17 cellular contexts compared by ENCODE assay signal in genomic region chr14:102977475-102977874, GRCh38. TPM values are rescaled to one million over a fixed set of nuclear protein-coding genes. Genes with fewer than 3 reads are reported as not detected.
DNase-seq lines count a peak whose midpoint lies in the region; ATAC-seq and TF ChIP-seq lines count a peak whose summit lies in the region.
"Had no signal": no experiment of that assay in that cellular context is flagged by ENCODE, and none has a peak within 500 bp of the region (broad histone marks: within the 10 kb centered on the region; RNA-seq: fewer than 3 reads in every experiment).

No MANE protein-coding gene starts in this region.

- no peak for ATAC-seq in GM18858 (IDR thresholded peaks at IDR 0.05; ENCODE audit: unreplicated experiment)
- ATAC-seq: GM23338, HepG2 had no signal

- H4K20me1 ChIP-seq in hepatocyte (ENCODE audit: insufficient read depth, poor library complexity, severe bottlenecking), result no peaks in the 10 kb centered on the region

- no peaks in the 10 kb centered on the region for H3K79me2 ChIP-seq in hepatocyte

- no peak overlapping the region for H3K27ac Mint-ChIP-seq in endodermal cell
- H3K27ac Mint-ChIP-seq: CD4-positive, alpha-beta memory T cell; GM23338 had no signal

- H3K4me2 ChIP-seq in hepatocyte, result no peak overlapping the region
- H3K4me2 ChIP-seq: GM23338 had no signal

- H3K9me3 Mint-ChIP-seq in endodermal cell, result no peaks in the 10 kb centered on the region
- H3K9me3 Mint-ChIP-seq: GM23338, H9 had no signal

- TF ChIP-seq POLR2A in prostate gland (IDR thresholded peaks at IDR 0.05), result no peak

- intact Hi-C loops in prostate gland (cut with DNase I), result no loop called here

- H3K9me2 ChIP-seq in hepatocyte (replicated peaks; ENCODE audit: insufficient read depth), result no peaks in the 10 kb centered on the region

- H3K27me3 Mint-ChIP-seq in endodermal cell (ENCODE audit: insufficient read depth), result no peaks in the 10 kb centered on the region

- CTCF ChIA-PET in AG04450 (lab: Charles Lee), result interaction anchor here (0.5 kb wide), 1 partner anchor 312 kb away, joined by 7 read pairs; no protein-coding TSS in a partner anchor

- H3K4me3 Mint-ChIP-seq in endodermal cell, result no peak overlapping the region
- H3K4me3 Mint-ChIP-seq: CD4-positive, alpha-beta memory T cell; GM23338; H9 had no signal

- TF ChIP-seq CTCF in AG04450 (IDR thresholded peaks at IDR 0.05; ENCODE audit: low read depth, low read length), result no peak
- no peak for TF ChIP-seq CTCF in LNCaP clone FGC (IDR thresholded peaks at IDR 0.05; ENCODE audit: control insufficient read depth, extremely low read depth, insufficient read depth)
- no peak for TF ChIP-seq CTCF in endodermal cell (conservative IDR thresholded peaks at IDR 0.05)
- no peak for TF ChIP-seq CTCF in prostate gland (IDR thresholded peaks at IDR 0.05)
- no peak for TF ChIP-seq CTCF in hepatocyte (IDR thresholded peaks at IDR 0.05; ENCODE audit: poor library complexity)

- H3K9me3 ChIP-seq in AG04450 (ENCODE audit: control insufficient read depth, insufficient read depth, low read length), result no peaks in the 10 kb centered on the region; the same call in 1 of the 2 replicates
- H3K9me3 ChIP-seq in endodermal cell (ENCODE audit: control insufficient read depth, low read length), result no peaks in the 10 kb centered on the region
- H3K9me3 ChIP-seq in prostate gland, result no peaks in the 10 kb centered on the region
- no peaks in the 10 kb centered on the region for H3K9me3 ChIP-seq in hepatocyte (ENCODE audit: low read depth)

- DNase-seq in AG04450 (ENCODE audit: low read depth, low spot score), result no peak
- peak; percentile 79 for DNase-seq in LNCaP clone FGC (ENCODE audit: low read depth)
- DNase-seq in endodermal cell, result no peak
- peak; percentile 34 for DNase-seq in prostate gland (ENCODE audit: low spot score)
- no peak for DNase-seq in hepatocyte (ENCODE audit: low spot score)
- DNase-seq in SHP77 (lab: John Stamatoyannopoulos, UW), result no peak
- DNase-seq: AML-193; CD4-positive, alpha-beta memory T cell; DMS79; H9 had no signal

- peaks cover 84% of the 10 kb centered on the region for H3K36me3 ChIP-seq in endodermal cell (ENCODE audit: control insufficient read depth, insufficient read depth, low read length)
- H3K36me3 ChIP-seq in prostate gland, result peaks cover 3 to 15% of the 10 kb centered on the region in 2 donors
- H3K36me3 ChIP-seq in hepatocyte (replicated peaks; ENCODE audit: insufficient read depth, low read depth), result no peaks in the 10 kb centered on the region

- H3K4me1 ChIP-seq in endodermal cell (ENCODE audit: control insufficient read depth, insufficient read depth, low read length) (no peaks in the 10 kb centered on the region), prostate gland (replicated peaks) (peaks cover 2% of the 10 kb centered on the region), hepatocyte (ENCODE audit: insufficient read depth) (no peaks in the 10 kb centered on the region)

- 91 to 93% methylated on average over 6 to 8 of the region's 8 CpGs for WGBS in endodermal cell (ENCODE audit: insufficient coverage in 1 of 2, insufficient read length in 1 of 2), 2 experiments
- WGBS in prostate gland, result 52% methylated on average over 8 of the region's 8 CpGs
- 77% methylated on average over 8 of the region's 8 CpGs for WGBS in hepatocyte (ENCODE audit: low lambda C conversion rate, missing lambda C conversion rate)

- no peak overlapping the region for H3K9ac ChIP-seq in endodermal cell (ENCODE audit: extremely low read depth, low read length, poor library complexity, severe bottlenecking)

- peaks cover 75% of the 10 kb centered on the region for H3K36me3 Mint-ChIP-seq in endodermal cell (ENCODE audit: low read depth)

- peaks cover 10% of the 10 kb centered on the region for H3K4me1 Mint-ChIP-seq in endodermal cell
- H3K4me1 Mint-ChIP-seq: CD4-positive, alpha-beta memory T cell; GM23338; H9 had no signal

- H3K4me3 ChIP-seq in AG04450 (ENCODE audit: low read depth, low read length) (no peak overlapping the region), LNCaP clone FGC (ENCODE audit: low read depth, low read length) (no peak overlapping the region), endodermal cell (ENCODE audit: low read length) (no peak overlapping the region), prostate gland (no peak overlapping the region), hepatocyte (no peak overlapping the region)
- H3K4me3 ChIP-seq: GM23338 had no signal

- no peaks in the 10 kb centered on the region for H3K27me3 ChIP-seq in AG04450 (ENCODE audit: control insufficient read depth, insufficient read depth, low read length)
- H3K27me3 ChIP-seq in endodermal cell (ENCODE audit: control insufficient read depth, insufficient read depth, low read length, poor library complexity, severe bottlenecking), result no peaks in the 10 kb centered on the region
- no peaks in the 10 kb centered on the region for H3K27me3 ChIP-seq in prostate gland (replicated peaks; ENCODE audit: insufficient read depth)
- no peaks in the 10 kb centered on the region for H3K27me3 ChIP-seq in hepatocyte

- H2AFZ ChIP-seq in hepatocyte, result no peak overlapping the region
- H2AFZ ChIP-seq: GM23338 had no signal

- H3K27ac ChIP-seq in AG04450 (ENCODE audit: low read depth, low read length) (peak overlapping the region; percentile 21), endodermal cell (ENCODE audit: low read depth, low read length) (peak overlapping the region; percentile 5), prostate gland (no peak overlapping the region), hepatocyte (no peak overlapping the region)
- H3K27ac ChIP-seq: 22Rv1, C4-2B had no signal

- POLR2A ChIA-PET in AG04450 (lab: Yijun Ruan, JAX), result no interaction called here

RNA-seq across cellular contexts. Expression of gene AMN, which starts 55.0 kb away (rescaled TPM):
- polyA plus RNA-seq in AG04450 (2011; rRNA removed) (0.06 TPM in 2 replicates), hepatocyte (217 and 247 TPM in 2 replicates)
- polyA minus RNA-seq in AG04450 (2011; rRNA and poly(A)+ RNA removed), result not detected in 2 replicates
- total RNA-seq in endodermal cell (1 to 10 TPM; 1.9 to 3.2 TPM), prostate gland (1 to 10 TPM in 1 of 2 donors, under 1 TPM in 1; 0.91 to 1.6 TPM), hepatocyte (157 and 169 TPM in 2 replicates)
- polyA plus RNA-seq in endodermal cell (2013, experiment 1 of 2), result 1.6 TPM
- 0.62 TPM for polyA plus RNA-seq in endodermal cell (2013, experiment 2 of 2)
- total RNA-seq: G401, HT1080 had no signal

Comparison
In these comparisons a context has a peak if more than half of its experiments do, and no peak if none do; other contexts are left out.
1. DNase-seq: peak in LNCaP clone FGC (single experiment) and prostate gland (single experiment); none in AG04450 (single experiment), endodermal cell (single experiment), hepatocyte (single experiment) and SHP77 (0 of 2).
2. H3K27ac ChIP-seq: peak in AG04450 (single experiment) and endodermal cell (single experiment); none in prostate gland (0 of 2) and hepatocyte (single experiment).
3. RNA of gene AMN, which starts 55.0 kb away (total RNA-seq): 157 to 169 TPM in hepatocyte; 1.9 to 3.2 TPM in endodermal cell and 0.91 to 1.6 TPM in prostate gland; every median in the first group is over 10 times any median in the second.